25 cellular contexts compared by ENCODE assay signal in the genomic region with DNA sequence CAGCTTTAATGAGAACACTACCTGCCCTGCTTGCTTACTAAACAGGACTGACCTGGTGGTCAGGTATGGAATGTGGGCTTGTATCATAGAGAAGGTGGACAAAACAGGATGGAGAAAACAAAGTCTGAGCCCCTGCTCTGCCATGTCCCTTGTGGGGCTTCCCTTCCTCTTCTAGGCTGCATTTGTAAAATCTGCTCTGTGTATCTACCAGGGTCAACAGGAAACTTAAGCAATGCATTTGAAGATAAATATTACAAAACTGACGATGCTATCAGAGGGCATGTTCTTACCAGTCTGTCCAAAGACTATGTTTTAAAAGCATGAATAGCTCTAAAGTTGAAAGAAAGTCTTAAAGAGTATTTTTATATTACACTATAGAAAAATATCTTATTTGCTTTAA.
DNase-seq lines count a peak whose midpoint lies in the region; ATAC-seq and TF ChIP-seq lines count a peak whose summit lies in the region.
"Had no signal": no experiment of that assay in that cellular context is flagged by ENCODE, and none has a peak within 500 bp of the region (broad histone marks: within the 10 kb centered on the region; RNA-seq: fewer than 3 reads in every experiment).

No MANE protein-coding gene starts in this region.

- TF ChIP-seq CTCF in NB4 (IDR thresholded peaks at IDR 0.05; ENCODE audit: low read depth, low read length) (no peak), WTC11 (IDR thresholded peaks at IDR 0.05) (no peak), fibroblast of pulmonary artery (IDR thresholded peaks at IDR 0.05; ENCODE audit: low read length, missing control alignments) (no peak), mesothelial cell of epicardium (IDR thresholded peaks at IDR 0.05; ENCODE audit: unreplicated experiment) (no peak)

- no peaks in the 10 kb centered on the region for H3K9me3 Mint-ChIP-seq in WTC11
- no peaks in the 10 kb centered on the region for H3K9me3 Mint-ChIP-seq in mesothelial cell of epicardium
- H3K9me3 Mint-ChIP-seq: CD8-positive, alpha-beta T cell; central memory CD8-positive, alpha-beta T cell; dendritic cell treated with granulocyte-macrophage colony-stimulating factor and Interleukin-4, amounts not matched to agents 40 ng/mL and 50 ng/mL, for 4 days; T-helper 1 cell treated with Interleukin-12 subunit alpha and Interleukin-12 subunit beta and Interleukin-4 antibody, amounts not matched to agents 30 μg/mL and 1 μg/mL, for 36 hours had no signal

- CTCF ChIA-PET in WTC11 (lab: Charles Lee), result interaction anchor here (0.8 kb wide), 1 partner anchor 13 kb away, joined by 4 read pairs; no protein-coding TSS in a partner anchor

- H3K4me1 Mint-ChIP-seq in WTC11 (peaks cover 56% of the 10 kb centered on the region), mesothelial cell of epicardium (peaks cover 47% of the 10 kb centered on the region)
- H3K4me1 Mint-ChIP-seq: B cell; central memory CD8-positive, alpha-beta T cell had no signal

- H3K4me3 Mint-ChIP-seq in WTC11 (no peak overlapping the region), mesothelial cell of epicardium (no peak overlapping the region)
- H3K4me3 Mint-ChIP-seq: B cell; CD8-positive, alpha-beta T cell; central memory CD8-positive, alpha-beta T cell; dendritic cell treated with granulocyte-macrophage colony-stimulating factor and Interleukin-4, amounts not matched to agents 40 ng/mL and 50 ng/mL, for 4 days; T-helper 1 cell treated with Interleukin-12 subunit alpha and Interleukin-12 subunit beta and Interleukin-4 antibody, amounts not matched to agents 30 μg/mL and 1 μg/mL, for 36 hours had no signal

- H3K36me3 Mint-ChIP-seq in WTC11, result no peaks in the 10 kb centered on the region
- H3K36me3 Mint-ChIP-seq in mesothelial cell of epicardium, result no peaks in the 10 kb centered on the region
- H3K36me3 Mint-ChIP-seq: CD8-positive, alpha-beta T cell had no signal

- no peaks in the 10 kb centered on the region for H3K27me3 Mint-ChIP-seq in WTC11 (ENCODE audit: low read depth)
- H3K27me3 Mint-ChIP-seq in mesothelial cell of epicardium (ENCODE audit: low read depth), result no peaks in the 10 kb centered on the region
- H3K27me3 Mint-ChIP-seq: central memory CD8-positive, alpha-beta T cell had no signal

- peak; percentile 21 for DNase-seq in NB4 (ENCODE audit: low read depth)
- DNase-seq in WTC11 (ENCODE audit: low spot score), result no peak
- peak; percentile 24 for DNase-seq in fibroblast of pulmonary artery (ENCODE audit: low read depth)
- no peak for DNase-seq in mesothelial cell of epicardium (ENCODE audit: low spot score in 2 of 2, unreplicated experiment in 2 of 2)
- no peak for DNase-seq in DMS153 treated with DMSO at 0.1 percent for 48 hours (lab: John Stamatoyannopoulos, UW; ENCODE audit: unreplicated experiment)
- DNase-seq in COLO829 (ENCODE audit: low spot score), result no peak
- DNase-seq in middle frontal gyrus (ENCODE audit: extremely low spot score, low spot score), result no peak
- DNase-seq: activated CD4-positive, alpha-beta T cell treated with anti-CD3 and anti-CD28 coated beads, Interleukin-2, amount 50 U/mL, for 4 hours; activated T-cell treated with anti-CD3 and anti-CD28 coated beads, Interleukin-2, amount 50 U/mL, for 48 hours; CD8-positive, alpha-beta T cell; H7; mesenchymal stem cell; MV-4-11; NCI-H146; NCI-H748 treated with DMSO at 0.1 percent for 48 hours; stimulated activated CD4-positive, alpha-beta T cell treated with anti-CD3 and anti-CD28 coated beads, Interleukin-4, amount 100 ng/mL, for 1 hour had no signal

- POLR2A ChIA-PET in WTC11 (lab: Charles Lee), result no interaction called here

- H3K4me3 ChIP-seq in NB4 (ENCODE audit: low read depth, low read length), result no peak overlapping the region
- H3K4me3 ChIP-seq in fibroblast of pulmonary artery (replicated peaks; ENCODE audit: low read depth, low read length), result no peak overlapping the region
- H3K4me3 ChIP-seq: gastroesophageal sphincter, psoas muscle, tibial nerve had no signal

- no peak for ATAC-seq in WTC11
- no peak for ATAC-seq in GM21360 (IDR thresholded peaks at IDR 0.05; ENCODE audit: unreplicated experiment)
- ATAC-seq: activated CD4-positive, CD25-positive, alpha-beta regulatory T cell treated with anti-CD3 and anti-CD28 coated beads, Interleukin-2, amount 50 U/mL, for 24 hours; CD8-positive, alpha-beta T cell; gastroesophageal sphincter had no signal

- TF ChIP-seq POLR2A in NB4 (IDR thresholded peaks at IDR 0.05; ENCODE audit: extremely low read depth, insufficient read length), result no peak

- H3K27ac Mint-ChIP-seq in WTC11 (0 out of 2 replicates have a peak overlapping the region, but pooled peaks have one; percentile 51), mesothelial cell of epicardium (peak overlapping the region; percentile 60)
- H3K27ac Mint-ChIP-seq: B cell; CD8-positive, alpha-beta T cell; dendritic cell treated with granulocyte-macrophage colony-stimulating factor and Interleukin-4, amounts not matched to agents 40 ng/mL and 50 ng/mL, for 4 days; T-helper 1 cell treated with Interleukin-12 subunit alpha and Interleukin-12 subunit beta and Interleukin-4 antibody, amounts not matched to agents 30 μg/mL and 1 μg/mL, for 36 hours had no signal

TF ChIP-seq in WTC11, 78 proteins besides CTCF, POLR2A, EP300 and RAD21 (continues in another document):
- no peak for TF ChIP-seq SP1 (CRISPR knock-in tag; conservative IDR thresholded peaks at IDR 0.05)
- TF ChIP-seq, protein P1, sequence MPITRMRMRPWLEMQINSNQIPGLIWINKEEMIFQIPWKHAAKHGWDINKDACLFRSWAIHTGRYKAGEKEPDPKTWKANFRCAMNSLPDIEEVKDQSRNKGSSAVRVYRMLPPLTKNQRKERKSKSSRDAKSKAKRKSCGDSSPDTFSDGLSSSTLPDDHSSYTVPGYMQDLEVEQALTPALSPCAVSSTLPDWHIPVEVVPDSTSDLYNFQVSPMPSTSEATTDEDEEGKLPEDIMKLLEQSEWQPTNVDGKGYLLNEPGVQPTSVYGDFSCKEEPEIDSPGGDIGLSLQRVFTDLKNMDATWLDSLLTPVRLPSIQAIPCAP (CRISPR knock-in tag; IDR thresholded peaks at IDR 0.05), result no peak
- TF ChIP-seq, protein P2, sequence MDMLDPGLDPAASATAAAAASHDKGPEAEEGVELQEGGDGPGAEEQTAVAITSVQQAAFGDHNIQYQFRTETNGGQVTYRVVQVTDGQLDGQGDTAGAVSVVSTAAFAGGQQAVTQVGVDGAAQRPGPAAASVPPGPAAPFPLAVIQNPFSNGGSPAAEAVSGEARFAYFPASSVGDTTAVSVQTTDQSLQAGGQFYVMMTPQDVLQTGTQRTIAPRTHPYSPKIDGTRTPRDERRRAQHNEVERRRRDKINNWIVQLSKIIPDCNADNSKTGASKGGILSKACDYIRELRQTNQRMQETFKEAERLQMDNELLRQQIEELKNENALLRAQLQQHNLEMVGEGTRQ (CRISPR knock-in tag; IDR thresholded peaks at IDR 0.05), result no peak
- no peak for TF ChIP-seq ELF4 (CRISPR knock-in tag; IDR thresholded peaks at IDR 0.05; ENCODE audit: low read depth)
- no peak for TF ChIP-seq ZNF423 (CRISPR knock-in tag; IDR thresholded peaks at IDR 0.05)
- TF ChIP-seq, protein P3, sequence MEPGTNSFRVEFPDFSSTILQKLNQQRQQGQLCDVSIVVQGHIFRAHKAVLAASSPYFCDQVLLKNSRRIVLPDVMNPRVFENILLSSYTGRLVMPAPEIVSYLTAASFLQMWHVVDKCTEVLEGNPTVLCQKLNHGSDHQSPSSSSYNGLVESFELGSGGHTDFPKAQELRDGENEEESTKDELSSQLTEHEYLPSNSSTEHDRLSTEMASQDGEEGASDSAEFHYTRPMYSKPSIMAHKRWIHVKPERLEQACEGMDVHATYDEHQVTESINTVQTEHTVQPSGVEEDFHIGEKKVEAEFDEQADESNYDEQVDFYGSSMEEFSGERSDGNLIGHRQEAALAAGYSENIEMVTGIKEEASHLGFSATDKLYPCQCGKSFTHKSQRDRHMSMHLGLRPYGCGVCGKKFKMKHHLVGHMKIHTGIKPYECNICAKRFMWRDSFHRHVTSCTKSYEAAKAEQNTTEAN (CRISPR knock-in tag; IDR thresholded peaks at IDR 0.05), result no peak
- TF ChIP-seq, protein P4, sequence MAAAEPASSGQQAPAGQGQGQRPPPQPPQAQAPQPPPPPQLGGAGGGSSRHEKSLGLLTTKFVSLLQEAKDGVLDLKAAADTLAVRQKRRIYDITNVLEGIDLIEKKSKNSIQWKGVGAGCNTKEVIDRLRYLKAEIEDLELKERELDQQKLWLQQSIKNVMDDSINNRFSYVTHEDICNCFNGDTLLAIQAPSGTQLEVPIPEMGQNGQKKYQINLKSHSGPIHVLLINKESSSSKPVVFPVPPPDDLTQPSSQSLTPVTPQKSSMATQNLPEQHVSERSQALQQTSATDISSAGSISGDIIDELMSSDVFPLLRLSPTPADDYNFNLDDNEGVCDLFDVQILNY (CRISPR knock-in tag; IDR thresholded peaks at IDR 0.05), result no peak
- TF ChIP-seq NR3C1 (CRISPR knock-in tag; conservative IDR thresholded peaks at IDR 0.05; ENCODE audit: low read depth), result no peak
- no peak for TF ChIP-seq ETV6 (CRISPR knock-in tag; IDR thresholded peaks at IDR 0.05)
- TF ChIP-seq, protein P5, sequence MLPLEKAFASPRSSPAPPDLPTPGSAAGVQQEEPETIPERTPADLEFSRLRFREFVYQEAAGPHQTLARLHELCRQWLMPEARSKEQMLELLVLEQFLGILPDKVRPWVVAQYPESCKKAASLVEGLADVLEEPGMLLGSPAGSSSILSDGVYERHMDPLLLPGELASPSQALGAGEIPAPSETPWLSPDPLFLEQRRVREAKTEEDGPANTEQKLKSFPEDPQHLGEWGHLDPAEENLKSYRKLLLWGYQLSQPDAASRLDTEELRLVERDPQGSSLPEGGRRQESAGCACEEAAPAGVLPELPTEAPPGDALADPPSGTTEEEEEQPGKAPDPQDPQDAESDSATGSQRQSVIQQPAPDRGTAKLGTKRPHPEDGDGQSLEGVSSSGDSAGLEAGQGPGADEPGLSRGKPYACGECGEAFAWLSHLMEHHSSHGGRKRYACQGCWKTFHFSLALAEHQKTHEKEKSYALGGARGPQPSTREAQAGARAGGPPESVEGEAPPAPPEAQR (CRISPR knock-in tag; IDR thresholded peaks at IDR 0.05), result no peak
- TF ChIP-seq, protein P6, sequence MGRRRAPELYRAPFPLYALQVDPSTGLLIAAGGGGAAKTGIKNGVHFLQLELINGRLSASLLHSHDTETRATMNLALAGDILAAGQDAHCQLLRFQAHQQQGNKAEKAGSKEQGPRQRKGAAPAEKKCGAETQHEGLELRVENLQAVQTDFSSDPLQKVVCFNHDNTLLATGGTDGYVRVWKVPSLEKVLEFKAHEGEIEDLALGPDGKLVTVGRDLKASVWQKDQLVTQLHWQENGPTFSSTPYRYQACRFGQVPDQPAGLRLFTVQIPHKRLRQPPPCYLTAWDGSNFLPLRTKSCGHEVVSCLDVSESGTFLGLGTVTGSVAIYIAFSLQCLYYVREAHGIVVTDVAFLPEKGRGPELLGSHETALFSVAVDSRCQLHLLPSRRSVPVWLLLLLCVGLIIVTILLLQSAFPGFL (CRISPR knock-in tag; IDR thresholded peaks at IDR 0.05; ENCODE audit: borderline replicate concordance), result no peak

Comparison
In these comparisons a context has a peak if more than half of its experiments do, and no peak if none do; other contexts are left out.
1. DNase-seq: peak in NB4 (single experiment) and fibroblast of pulmonary artery (single experiment); none in WTC11 (single experiment), mesothelial cell of epicardium (0 of 2), DMS153 treated with DMSO at 0.1 percent for 48 hours (single experiment), COLO829 (single experiment) and middle frontal gyrus (single experiment).